36 cellular contexts compared by ENCODE assay signal in genomic region chr2:71962350-71962749, GRCh38.
"Had no signal": no experiment of that assay in that cellular context is flagged by ENCODE, and none has a peak within 500 bp of the region (broad histone marks: within the 10 kb centered on the region; RNA-seq: fewer than 3 reads in every experiment).

No MANE protein-coding gene starts in this region.

- H3K27me3 ChIP-seq: ascending aorta, cardiac muscle cell had no signal

- H3K4me3 ChIP-seq: ascending aorta, cardiac muscle cell had no signal

- H3K36me3 ChIP-seq: ascending aorta, cardiac muscle cell had no signal

- DNase-seq: activated CD4-positive, alpha-beta memory T cell treated with anti-CD3 and anti-CD28 coated beads, Interleukin-2, amount 10 ng/mL, durations not matched to agents 7 days and 5 days; activated CD4-positive, alpha-beta T cell treated with anti-CD3 and anti-CD28 coated beads for 1 hour; activated CD4-positive, alpha-beta T cell treated with anti-CD3 and anti-CD28 coated beads for 36 hours; activated CD4-positive, alpha-beta T cell treated with anti-CD3 and anti-CD28 coated beads for 48 hours; activated CD4-positive, alpha-beta T cell treated with anti-CD3 and anti-CD28 coated beads, Interleukin-2, amount 10 ng/mL, durations not matched to agents 7 days and 5 days; activated CD4-positive, alpha-beta T cell treated with anti-CD3 and anti-CD28 coated beads, Interleukin-2, amount 50 U/mL, for 48 hours; activated CD4-positive, CD25-positive, alpha-beta regulatory T cell; activated CD8-positive, alpha-beta memory T cell treated with anti-CD3 and anti-CD28 coated beads for 24 hours; activated CD8-positive, alpha-beta memory T cell treated with anti-CD3 and anti-CD28 coated beads, Interleukin-2, amount 10 ng/mL, durations not matched to agents 7 days and 5 days; activated CD8-positive, alpha-beta memory T cell treated with anti-CD3 and anti-CD28 coated beads, Interleukin-2, amount 50 U/mL, for 48 hours; activated CD8-positive, alpha-beta T cell treated with anti-CD3 and anti-CD28 coated beads, Interleukin-2, amount 10 ng/mL, durations not matched to agents 7 days and 5 days; activated effector memory CD4-positive, alpha-beta T cell treated with anti-CD3 and anti-CD28 coated beads, Interleukin-2, amount 50 U/mL, for 16 hours; activated gamma-delta T cell treated with Interleukin-2 at 50 U/mL for 16 hours; activated naive CD4-positive, alpha-beta T cell; activated naive CD4-positive, alpha-beta T cell treated with anti-CD3 and anti-CD28 coated beads for 36 hours; activated naive CD4-positive, alpha-beta T cell treated with anti-CD3 and anti-CD28 coated beads, Interleukin-2, amount 50 U/mL, for 16 hours; activated naive CD8-positive, alpha-beta T cell treated with anti-CD3 and anti-CD28 coated beads, Interleukin-2, amount 10 ng/mL, durations not matched to agents 7 days and 5 days; activated naive CD8-positive, alpha-beta T cell treated with anti-CD3 and anti-CD28 coated beads, Interleukin-2, amount 50 U/mL, for 24 hours; activated T-cell treated with anti-CD3 and anti-CD28 coated beads, Interleukin-2, amount 50 U/mL, for 24 hours; activated T-cell treated with anti-CD3 and anti-CD28 coated beads, Interleukin-2, amount 50 U/mL, for 48 hours; amygdala; anterior cingulate cortex; caudate nucleus; SW 1271; T-helper 1 cell; T-helper 2 cell; T-helper 9 cell had no signal

- H3K4me3 Mint-ChIP-seq: activated CD4-positive, alpha-beta memory T cell treated with anti-CD3 and anti-CD28 coated beads, Interleukin-2, amount 10 ng/mL, durations not matched to agents 7 days and 5 days; activated CD4-positive, alpha-beta T cell treated with anti-CD3 and anti-CD28 coated beads for 36 hours; activated CD4-positive, alpha-beta T cell treated with anti-CD3 and anti-CD28 coated beads, Interleukin-2, amount 10 ng/mL, durations not matched to agents 7 days and 5 days; activated CD8-positive, alpha-beta memory T cell treated with anti-CD3 and anti-CD28 coated beads, Interleukin-2, amount 10 ng/mL, durations not matched to agents 7 days and 5 days; activated CD8-positive, alpha-beta T cell treated with anti-CD3 and anti-CD28 coated beads, Interleukin-2, amount 10 ng/mL, durations not matched to agents 7 days and 5 days; activated naive CD4-positive, alpha-beta T cell treated with anti-CD3 and anti-CD28 coated beads for 36 hours; activated naive CD8-positive, alpha-beta T cell; activated naive CD8-positive, alpha-beta T cell treated with anti-CD3 and anti-CD28 coated beads, Interleukin-2, amount 10 ng/mL, durations not matched to agents 7 days and 5 days; activated naive CD8-positive, alpha-beta T cell treated with anti-CD3 and anti-CD28 coated beads, Interleukin-2, amount 50 U/mL, for 24 hours; activated T-cell treated with anti-CD3 and anti-CD28 coated beads, Interleukin-2, amount 50 U/mL, for 24 hours; brain; central memory CD8-positive, alpha-beta T cell; T-helper 1 cell treated with Interleukin-12 subunit alpha and Interleukin-12 subunit beta and Interleukin-4 antibody, amounts not matched to agents 30 μg/mL and 1 μg/mL, for 36 hours; T-helper 2 cell treated with Interferon-gamma antibody and Interleukin-4, amounts not matched to agents 5 μg/mL and 100 μg/mL, for 36 hours had no signal

- H3K4me1 ChIP-seq: ascending aorta had no signal

- H3K27me3 Mint-ChIP-seq: activated CD4-positive, alpha-beta memory T cell treated with anti-CD3 and anti-CD28 coated beads, Interleukin-2, amount 10 ng/mL, durations not matched to agents 7 days and 5 days; activated naive CD8-positive, alpha-beta T cell treated with anti-CD3 and anti-CD28 coated beads, Interleukin-2, amount 10 ng/mL, durations not matched to agents 7 days and 5 days; activated T-cell treated with anti-CD3 and anti-CD28 coated beads, Interleukin-2, amount 50 U/mL, for 24 hours had no signal

- ATAC-seq: activated CD4-positive, alpha-beta T cell treated with anti-CD3 and anti-CD28 coated beads for 36 hours; activated CD4-positive, CD25-positive, alpha-beta regulatory T cell treated with anti-CD3 and anti-CD28 coated beads, Interleukin-2, amount 50 U/mL, for 24 hours; activated CD8-positive, alpha-beta memory T cell treated with anti-CD3 and anti-CD28 coated beads, Interleukin-2, amount 10 ng/mL, durations not matched to agents 7 days and 5 days; activated CD8-positive, alpha-beta T cell treated with anti-CD3 and anti-CD28 coated beads, Interleukin-2, amount 10 ng/mL, durations not matched to agents 7 days and 5 days; activated naive CD8-positive, alpha-beta T cell treated with anti-CD3 and anti-CD28 coated beads, Interleukin-2, amount 50 U/mL, for 24 hours had no signal

- H3K27ac Mint-ChIP-seq: activated CD4-positive, alpha-beta memory T cell treated with anti-CD3 and anti-CD28 coated beads, Interleukin-2, amount 10 ng/mL, durations not matched to agents 7 days and 5 days; activated CD4-positive, alpha-beta T cell treated with anti-CD3 and anti-CD28 coated beads for 36 hours; activated CD4-positive, alpha-beta T cell treated with anti-CD3 and anti-CD28 coated beads, Interleukin-2, amount 10 ng/mL, durations not matched to agents 7 days and 5 days; activated CD8-positive, alpha-beta memory T cell treated with anti-CD3 and anti-CD28 coated beads, Interleukin-2, amount 10 ng/mL, durations not matched to agents 7 days and 5 days; activated CD8-positive, alpha-beta T cell treated with anti-CD3 and anti-CD28 coated beads, Interleukin-2, amount 10 ng/mL, durations not matched to agents 7 days and 5 days; activated naive CD4-positive, alpha-beta T cell treated with anti-CD3 and anti-CD28 coated beads for 36 hours; activated naive CD8-positive, alpha-beta T cell; activated naive CD8-positive, alpha-beta T cell treated with anti-CD3 and anti-CD28 coated beads, Interleukin-2, amount 10 ng/mL, durations not matched to agents 7 days and 5 days; activated naive CD8-positive, alpha-beta T cell treated with anti-CD3 and anti-CD28 coated beads, Interleukin-2, amount 50 U/mL, for 24 hours; activated T-cell treated with anti-CD3 and anti-CD28 coated beads, Interleukin-2, amount 50 U/mL, for 24 hours; brain; T-helper 1 cell treated with Interleukin-12 subunit alpha and Interleukin-12 subunit beta and Interleukin-4 antibody, amounts not matched to agents 30 μg/mL and 1 μg/mL, for 36 hours; T-helper 2 cell treated with Interferon-gamma antibody and Interleukin-4, amounts not matched to agents 5 μg/mL and 100 μg/mL, for 36 hours had no signal

- H3K9me3 Mint-ChIP-seq: central memory CD8-positive, alpha-beta T cell had no signal

- H3K36me3 Mint-ChIP-seq: activated CD8-positive, alpha-beta memory T cell treated with anti-CD3 and anti-CD28 coated beads, Interleukin-2, amount 10 ng/mL, durations not matched to agents 7 days and 5 days; activated naive CD8-positive, alpha-beta T cell; activated naive CD8-positive, alpha-beta T cell treated with anti-CD3 and anti-CD28 coated beads, Interleukin-2, amount 10 ng/mL, durations not matched to agents 7 days and 5 days; brain had no signal

- H3K4me1 Mint-ChIP-seq: activated CD4-positive, alpha-beta memory T cell treated with anti-CD3 and anti-CD28 coated beads, Interleukin-2, amount 10 ng/mL, durations not matched to agents 7 days and 5 days; activated CD4-positive, alpha-beta T cell treated with anti-CD3 and anti-CD28 coated beads for 36 hours; activated CD4-positive, alpha-beta T cell treated with anti-CD3 and anti-CD28 coated beads, Interleukin-2, amount 10 ng/mL, durations not matched to agents 7 days and 5 days; activated CD8-positive, alpha-beta memory T cell treated with anti-CD3 and anti-CD28 coated beads, Interleukin-2, amount 10 ng/mL, durations not matched to agents 7 days and 5 days; activated naive CD8-positive, alpha-beta T cell treated with anti-CD3 and anti-CD28 coated beads, Interleukin-2, amount 10 ng/mL, durations not matched to agents 7 days and 5 days; activated naive CD8-positive, alpha-beta T cell treated with anti-CD3 and anti-CD28 coated beads, Interleukin-2, amount 50 U/mL, for 24 hours; brain; central memory CD8-positive, alpha-beta T cell had no signal

- H3K27ac ChIP-seq: ascending aorta, cardiac muscle cell, VCaP had no signal
